In the genomic region with DNA sequence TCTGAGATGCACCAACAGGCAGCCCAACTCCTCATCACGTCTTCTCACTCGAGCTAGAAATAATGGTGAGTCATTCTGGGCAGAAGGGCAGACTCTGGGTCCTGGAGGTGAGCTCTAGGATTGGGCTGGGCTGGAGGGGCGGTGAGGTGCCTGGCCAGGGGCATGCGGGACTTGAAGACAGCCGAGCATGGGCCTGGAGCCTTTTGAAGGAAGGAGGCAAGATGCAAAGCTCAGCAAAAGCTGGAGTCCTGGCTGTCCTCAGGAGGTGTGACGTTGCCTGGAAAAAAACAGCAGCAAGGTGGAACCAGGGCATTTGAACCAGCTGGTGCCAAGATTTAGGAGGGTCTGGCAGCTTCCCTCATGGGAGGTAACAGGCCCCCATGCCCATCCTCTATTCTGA, we compare ENCODE assay signal across 14 cellular contexts. TPM values are rescaled to one million over a fixed set of nuclear protein-coding genes. Genes with fewer than 3 reads are reported as not detected.
DNase-seq lines count a peak whose midpoint lies in the region; ATAC-seq, FAIRE-seq and TF ChIP-seq lines count a peak whose summit lies in the region.
"Had no signal": no experiment of that assay in that cellular context is flagged by ENCODE, and none has a peak within 500 bp of the region (broad histone marks: within the 10 kb centered on the region; RNA-seq: fewer than 3 reads in every experiment).

No MANE protein-coding gene starts in this region.

- no peak for TF ChIP-seq EP300 in tibial nerve (IDR thresholded peaks at IDR 0.05)

- TF ChIP-seq CTCF in heart left ventricle (IDR thresholded peaks at IDR 0.05) = no peak
- no peak for TF ChIP-seq CTCF in tibial nerve (IDR thresholded peaks at IDR 0.05)

- TF ChIP-seq POLR2A in heart left ventricle (IDR thresholded peaks at IDR 0.05) (no peak), tibial nerve (IDR thresholded peaks at IDR 0.05) (no peak), GM12891 (IDR thresholded peaks at IDR 0.05; ENCODE audit: low read depth, low read length) (no peak)

- DNase-seq in heart left ventricle = no peak
- DNase-seq in left ventricle myocardium superior = no peak
- peak; percentile 64 for DNase-seq in cerebellum (ENCODE audit: low spot score)
- no peak for DNase-seq in naive thymus-derived CD8-positive, alpha-beta T cell
- DNase-seq in tibial nerve (ENCODE audit: low spot score in 2 of 2) = no peak
- no peak for DNase-seq in DMS79 treated with DMSO at 0.1 percent for 48 hours (lab: John Stamatoyannopoulos, UW)
- no peak for DNase-seq in GM12891 (ENCODE audit: insufficient read length, low spot score)
- DNase-seq in activated CD4-positive, alpha-beta T cell treated with anti-CD3 and anti-CD28 coated beads for 1 hour = no peak
- DNase-seq: activated CD8-positive, alpha-beta memory T cell treated with anti-CD3 and anti-CD28 coated beads, Interleukin-2, amount 50 U/mL, for 48 hours; spleen; upper lobe of right lung had no signal

- peaks cover 11 to 30% (median 12%) of the 10 kb centered on the region in 4 donors for H3K4me1 Mint-ChIP-seq in naive thymus-derived CD8-positive, alpha-beta T cell

- peak overlapping the region in 9 of 10 donors; percentile 30 to 87 (median 66) for H3K4me3 Mint-ChIP-seq in naive thymus-derived CD8-positive, alpha-beta T cell

- H3K9me3 ChIP-seq in heart left ventricle = no peaks in the 10 kb centered on the region
- no peaks in the 10 kb centered on the region for H3K9me3 ChIP-seq in tibial nerve
- H3K9me3 ChIP-seq: SK-N-SH, spleen, upper lobe of right lung had no signal

- POLR2A ChIA-PET in naive thymus-derived CD8-positive, alpha-beta T cell (lab: Charles Lee) = interaction anchor here (0.6 kb wide), 1 partner anchor 40 kb away, joined by 3 read pairs; no protein-coding TSS in a partner anchor

- intact Hi-C loops in heart left ventricle (cut with DNase I) (loop anchor here in 1 of 10 donors (5.0 kb wide), 1 partner anchor 48 kb away; no protein-coding TSS in a partner anchor), left ventricle myocardium superior (cut with micrococcal nuclease) (no loop called here)

- H3K4me1 ChIP-seq in heart left ventricle (peaks cover 0 to 31% (median 14%) of the 10 kb centered on the region in 12 donors), tibial nerve (peaks cover 0 to 63% (median 17%) of the 10 kb centered on the region in 4 donors)

- H3K36me3 ChIP-seq in heart left ventricle (no peaks in the 10 kb centered on the region), tibial nerve (peaks cover 0 to 15% (median 0%) of the 10 kb centered on the region in 3 donors)
- H3K36me3 ChIP-seq: spleen, upper lobe of right lung had no signal

- H3K9me3 Mint-ChIP-seq in naive thymus-derived CD8-positive, alpha-beta T cell = no peaks in the 10 kb centered on the region

- WGBS in heart left ventricle, 4 donors = 69 to 79% (median 71%) methylated on average over 6 of the region's 6 CpGs
- 33 to 47% methylated on average over 6 of the region's 6 CpGs for WGBS in tibial nerve, 2 donors

- no peak overlapping the region for H3K27ac Mint-ChIP-seq in naive thymus-derived CD8-positive, alpha-beta T cell

- peaks cover 5 to 88% (median 32%) of the 10 kb centered on the region in 9 donors for H3K27me3 ChIP-seq in heart left ventricle
- H3K27me3 ChIP-seq in tibial nerve = peaks cover 0 to 54% of the 10 kb centered on the region in 2 donors

- no peaks in the 10 kb centered on the region for H3K36me3 Mint-ChIP-seq in naive thymus-derived CD8-positive, alpha-beta T cell

- H3K4me3 ChIP-seq in heart left ventricle (peak overlapping the region in 8 of 12 donors; percentile 57 to 73 (median 66)), tibial nerve (peak overlapping the region in 3 of 4 donors; percentile 57 to 75 (median 69))

- no peak for FAIRE-seq in GM12891 (lab: Jason Lieb, UNC)
- FAIRE-seq: HTR-8/SVneo had no signal

- H3K27ac ChIP-seq in heart left ventricle (peak overlapping the region in 2 of 12 donors; percentile 61 to 70), tibial nerve (peak overlapping the region in 2 of 4 donors; percentile 89 to 90)
- H3K27ac ChIP-seq: spleen, upper lobe of right lung had no signal

- no peak for ATAC-seq in heart left ventricle
- no peak for ATAC-seq in left ventricle myocardium superior
- ATAC-seq in naive thymus-derived CD8-positive, alpha-beta T cell = no peak

- peaks cover 16 to 78% (median 47%) of the 10 kb centered on the region in 5 donors for H3K27me3 Mint-ChIP-seq in naive thymus-derived CD8-positive, alpha-beta T cell

TF ChIP-seq in GM12891, 5 proteins besides CTCF, POLR2A, EP300 and RAD21:
- TF ChIP-seq POU2F2 (IDR thresholded peaks at IDR 0.05; ENCODE audit: low read depth, low read length) = no peak
- TF ChIP-seq POLR2AphosphoS5 (IDR thresholded peaks at IDR 0.05; ENCODE audit: low read depth, low read length) = no peak
- TF ChIP-seq PAX5 (IDR thresholded peaks at IDR 0.05; ENCODE audit: insufficient read depth, low read length, severe bottlenecking) = no peak
- TF ChIP-seq TAF1 (IDR thresholded peaks at IDR 0.05; ENCODE audit: low read depth, low read length) = no peak

RNA-seq across cellular contexts. Expression of gene KCNA2, which starts 0.7 kb away (rescaled TPM):
- total RNA-seq in heart left ventricle (1 to 10 TPM in 4 of 9 donors, under 1 TPM in 5; 0.23 to 1.6 (median 0.82) TPM), left ventricle myocardium superior (0.64 TPM), cerebellum (14.4 TPM), tibial nerve (10 to 100 TPM; 10.2 to 22.0 (median 16.5) TPM)
- under 1 TPM; 0.08 to 0.19 TPM for polyA plus RNA-seq in heart left ventricle
- under 1 TPM; 0.22 to 0.23 TPM for total RNA-seq in naive thymus-derived CD8-positive, alpha-beta T cell
- polyA plus RNA-seq in naive thymus-derived CD8-positive, alpha-beta T cell = not detected
- polyA plus RNA-seq in GM12891 (2012; ENCODE audit: low read depth, missing spikeins) = 0.10 TPM
- polyA plus RNA-seq: AG04450, SK-N-SH had no signal
